Comparison of ENCODE assay signal across 1 cellular context in genomic region chr20:3080939-3081388, GRCh38.
TF ChIP-seq lines count a peak whose summit lies in the region.

No MANE protein-coding gene starts in this region.

TF ChIP-seq in IMR-90, 13 proteins besides CTCF, POLR2A, EP300 and RAD21 (continued from another document):
- no peak; the same call in 1 of the 2 replicates for TF ChIP-seq BHLHE40 (IDR thresholded peaks at IDR 0.05; ENCODE audit: low read depth, low read length)
- TF ChIP-seq ELK1 (IDR thresholded peaks at IDR 0.05; ENCODE audit: borderline replicate concordance, low read depth, low read length), result no peak
TF ChIP-seq in IMR-90: peak in this region for 0.
